Comparison of ENCODE assay signal across 8 cellular contexts in the genomic region with DNA sequence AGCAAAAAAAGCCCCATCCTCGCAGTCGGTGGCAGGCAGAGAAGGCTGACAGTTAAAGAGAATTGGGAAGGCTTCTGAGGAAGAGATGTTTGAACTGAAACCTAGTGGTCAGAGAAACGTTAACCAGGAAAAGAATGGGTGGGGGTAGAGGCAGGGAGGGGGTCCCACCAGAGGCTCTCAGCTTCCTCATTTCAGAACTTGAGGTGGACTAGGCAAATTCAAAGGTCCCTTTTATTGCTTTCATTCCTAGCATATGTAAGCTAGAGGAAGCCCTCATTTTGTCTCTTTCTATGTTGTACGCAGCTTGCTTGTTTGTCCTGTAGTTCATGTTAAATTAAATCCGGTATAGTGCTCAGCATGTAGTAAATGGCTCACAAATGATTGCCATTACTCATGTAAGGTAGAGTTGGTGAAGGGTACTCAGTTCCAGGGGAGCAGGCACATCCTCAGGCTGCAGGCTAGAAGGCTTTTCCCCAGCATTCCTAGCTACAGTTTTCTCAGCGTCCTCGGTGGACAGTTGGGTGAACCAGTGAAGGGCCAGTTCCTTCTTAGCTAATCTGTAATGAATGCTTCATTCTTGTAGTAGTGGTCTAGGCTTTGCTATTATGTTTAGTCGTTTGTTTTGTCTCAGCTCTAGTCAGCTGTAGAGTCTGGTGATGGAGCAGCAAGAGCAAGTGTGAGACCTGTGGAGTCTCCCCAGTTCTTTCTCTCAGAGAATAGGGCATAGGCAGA. TPM values are rescaled to one million over a fixed set of nuclear protein-coding genes. Genes with fewer than 3 reads are reported as not detected.
A peak's percentile ranks its signal among the peaks of the same experiment; 100 is the strongest.
DNase-seq lines count a peak whose midpoint lies in the region; ATAC-seq and TF ChIP-seq lines count a peak whose summit lies in the region.

No MANE protein-coding gene starts in this region.

- DNase-seq in GM10266 (ENCODE audit: extremely low spot score) (peak; percentile 59), GM20000 (ENCODE audit: low spot score) (peak; percentile 70), dorsolateral prefrontal cortex (no peak), ecto neural progenitor cell (ENCODE audit: low spot score) (no peak), NCI-H524 (lab: John Stamatoyannopoulos, UW) (no peak), NK-92 (lab: John Stamatoyannopoulos, UW; ENCODE audit: unreplicated experiment) (no peak)
- DNase-seq in naive thymus-derived CD8-positive, alpha-beta T cell, result no peak

- POLR2A ChIA-PET in naive thymus-derived CD8-positive, alpha-beta T cell (lab: Charles Lee), result no interaction called here

- ATAC-seq in HG03432 (IDR thresholded peaks at IDR 0.05; ENCODE audit: unreplicated experiment), result peak; percentile 68
- no peak for ATAC-seq in naive thymus-derived CD8-positive, alpha-beta T cell

- TF ChIP-seq CTCF in GM10266 (IDR thresholded peaks at IDR 0.05; ENCODE audit: control insufficient read depth, insufficient read depth, low read depth, missing control alignments) (no peak), GM20000 (IDR thresholded peaks at IDR 0.05; ENCODE audit: extremely low read depth, missing control alignments) (no peak), dorsolateral prefrontal cortex (IDR thresholded peaks at IDR 0.05 in 54 of 56, conservative IDR thresholded peaks at IDR 0.05 in 2 of 56; ENCODE audit: low read depth in 1 of 56, partially characterized antibody in 56 of 56) (peak in 4 of 56 donors; percentile 2 to 22 (median 4))

- H3K36me3 Mint-ChIP-seq in naive thymus-derived CD8-positive, alpha-beta T cell, result peaks cover 0 to 22% (median 0%) of the 10 kb centered on the region in 3 donors

- intact Hi-C loops in dorsolateral prefrontal cortex (cut with DNase I), result no loop called here

- H3K27me3 ChIP-seq in dorsolateral prefrontal cortex, result no peaks in the 10 kb centered on the region

- H3K27ac Mint-ChIP-seq in naive thymus-derived CD8-positive, alpha-beta T cell, result peak overlapping the region in 5 of 10 donors; percentile 41 to 61 (median 55)

- no peaks in the 10 kb centered on the region for H3K27me3 Mint-ChIP-seq in naive thymus-derived CD8-positive, alpha-beta T cell

- H3K4me1 Mint-ChIP-seq in naive thymus-derived CD8-positive, alpha-beta T cell, result peaks cover 11 to 47% (median 22%) of the 10 kb centered on the region in 4 donors

- no peaks in the 10 kb centered on the region for H3K9me3 Mint-ChIP-seq in naive thymus-derived CD8-positive, alpha-beta T cell

- H3K4me3 ChIP-seq in dorsolateral prefrontal cortex, result peak overlapping the region in 23 of 59 donors; percentile 1 to 46 (median 16)

- peak overlapping the region; percentile 55 to 100 (median 93) for H3K27ac ChIP-seq in dorsolateral prefrontal cortex

- H3K4me3 Mint-ChIP-seq in naive thymus-derived CD8-positive, alpha-beta T cell, result peak overlapping the region in 1 of 10 donors; percentile 22

RNA-seq across cellular contexts. Expression of gene UVRAG, which starts 58.6 kb away (rescaled TPM):
- 10 to 100 TPM; 29.8 to 76.8 (median 44.7) TPM for total RNA-seq in dorsolateral prefrontal cortex
- total RNA-seq in naive thymus-derived CD8-positive, alpha-beta T cell, result 10 to 100 TPM; 20.2 to 22.3 TPM
- polyA plus RNA-seq in naive thymus-derived CD8-positive, alpha-beta T cell, result 10 to 100 TPM in 2 of 3 donors, 1 to 10 TPM in 1; 8.9 to 12.6 (median 10.4) TPM

Comparison
In these comparisons a context has a peak if more than half of its experiments do, and no peak if none do; other contexts are left out.
1. DNase-seq: peak in GM10266 (single experiment) and GM20000 (single experiment); none in dorsolateral prefrontal cortex (0 of 10), ecto neural progenitor cell (single experiment), naive thymus-derived CD8-positive, alpha-beta T cell (0 of 10), NCI-H524 (0 of 2) and NK-92 (single experiment).